ENCODE assay signal across 9 cellular contexts in genomic region chr16:84922351-84923135, GRCh38.
DNase-seq lines count a peak whose midpoint lies in the region; ATAC-seq and TF ChIP-seq lines count a peak whose summit lies in the region.
"Had no signal": no experiment of that assay in that cellular context is flagged by ENCODE, and none has a peak within 500 bp of the region (broad histone marks: within the 10 kb centered on the region; RNA-seq: fewer than 3 reads in every experiment).

No MANE protein-coding gene starts in this region.

- H3K36me3 ChIP-seq in BE2C: no peaks in the 10 kb centered on the region

- no peak overlapping the region for H3K27ac Mint-ChIP-seq in immature natural killer cell

- peaks cover 0 to 10% (median 0%) of the 10 kb centered on the region in 3 donors for H3K27me3 Mint-ChIP-seq in immature natural killer cell (ENCODE audit: low read depth in 3 of 3)

- no peaks in the 10 kb centered on the region for H3K27me3 ChIP-seq in BE2C

- intact Hi-C loops in Right ventricle myocardium superior (cut with DNase I): no loop called here

- TF ChIP-seq CTCF in BE2C (IDR thresholded peaks at IDR 0.05; ENCODE audit: low read depth, low read length): no peak

- peaks cover 14% of the 10 kb centered on the region for H3K4me1 ChIP-seq in BE2C

- DNase-seq in BE2C (peak; percentile 93), RPMI7951 (ENCODE audit: low read depth) (peak; percentile 70), Right ventricle myocardium superior (peak; percentile 91), nucleus accumbens (lab: John Stamatoyannopoulos, UW) (peak in 48 of 56 donors; percentile 16 to 81 (median 52)), SIG-M5 treated with dmso at 0.1 percent for 504 hours (lab: John Stamatoyannopoulos, UW; ENCODE audit: unreplicated experiment) (no peak), immature natural killer cell (no peak)

- ATAC-seq in Right ventricle myocardium superior (ENCODE audit: poor library complexity) (peak; percentile 80), HG02981 (IDR thresholded peaks at IDR 0.05; ENCODE audit: unreplicated experiment) (no peak), GM19455 (IDR thresholded peaks at IDR 0.05; ENCODE audit: unreplicated experiment) (no peak)
- ATAC-seq: Panc1 had no signal

- H3K36me3 Mint-ChIP-seq in immature natural killer cell: no peaks in the 10 kb centered on the region

- no peaks in the 10 kb centered on the region for H3K4me1 Mint-ChIP-seq in immature natural killer cell

- H3K9me3 Mint-ChIP-seq in immature natural killer cell: no peaks in the 10 kb centered on the region

- no peak overlapping the region for H3K4me3 Mint-ChIP-seq in immature natural killer cell

- no peak overlapping the region for H3K4me3 ChIP-seq in BE2C (ENCODE audit: low read depth, low read length)

- H3K9me3 ChIP-seq in BE2C: no peaks in the 10 kb centered on the region

Comparison
In these comparisons a context has a peak if more than half of its experiments do, and no peak if none do; other contexts are left out.
1. DNase-seq: peak in BE2C (single experiment), RPMI7951 (single experiment), Right ventricle myocardium superior (single experiment) and nucleus accumbens (48 of 56); none in SIG-M5 treated with dmso at 0.1 percent for 504 hours (single experiment) and immature natural killer cell (0 of 3).